30 cellular contexts compared by ENCODE assay signal in the genomic region with DNA sequence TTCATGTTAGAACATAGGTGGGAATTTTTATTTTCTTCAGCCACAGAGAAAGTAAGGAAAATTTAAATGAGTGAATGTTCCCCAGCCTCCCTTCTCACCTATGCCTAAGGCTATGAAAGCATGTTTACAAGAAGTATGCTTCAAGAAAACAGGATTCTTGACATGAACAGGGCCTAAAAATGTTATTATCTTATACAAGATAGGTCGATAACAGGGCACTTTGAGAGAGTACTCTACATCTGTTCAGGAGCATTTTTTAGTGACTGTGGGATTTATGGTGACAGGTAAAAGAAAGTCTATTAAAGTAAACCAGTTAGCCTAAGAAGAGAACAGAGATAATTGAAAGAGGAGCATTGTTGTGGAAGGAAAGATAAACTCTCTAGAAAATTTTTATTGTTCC.
"Had no signal": no experiment of that assay in that cellular context is flagged by ENCODE, and none has a peak within 500 bp of the region (broad histone marks: within the 10 kb centered on the region; RNA-seq: fewer than 3 reads in every experiment).

No MANE protein-coding gene starts in this region.

- DNase-seq: activated CD4-positive, alpha-beta memory T cell treated with anti-CD3 and anti-CD28 coated beads for 36 hours; activated CD4-positive, alpha-beta T cell treated with anti-CD3 and anti-CD28 coated beads for 36 hours; activated CD4-positive, alpha-beta T cell treated with anti-CD3 and anti-CD28 coated beads, Interleukin-2, amount 10 ng/mL, durations not matched to agents 24 days and 14 days; activated CD4-positive, CD25-positive, alpha-beta regulatory T cell; activated CD4-positive, CD25-positive, alpha-beta regulatory T cell treated with anti-CD3 and anti-CD28 coated beads, Interleukin-2, amount 50 U/mL, for 72 hours; activated CD8-positive, alpha-beta memory T cell treated with anti-CD3 and anti-CD28 coated beads, Interleukin-2, amount 10 ng/mL, durations not matched to agents 7 days and 5 days; activated CD8-positive, alpha-beta memory T cell treated with anti-CD3 and anti-CD28 coated beads, Interleukin-2, amount 50 U/mL, for 48 hours; activated CD8-positive, alpha-beta T cell treated with anti-CD3 and anti-CD28 coated beads, Interleukin-2, amount 10 ng/mL, durations not matched to agents 7 days and 5 days; activated effector memory CD4-positive, alpha-beta T cell treated with anti-CD3 and anti-CD28 coated beads, Interleukin-2, amount 50 U/mL, for 16 hours; activated naive CD4-positive, alpha-beta T cell treated with anti-CD3 and anti-CD28 coated beads for 36 hours; activated naive CD8-positive, alpha-beta T cell treated with anti-CD3 and anti-CD28 coated beads for 36 hours; activated naive CD8-positive, alpha-beta T cell treated with anti-CD3 and anti-CD28 coated beads, Interleukin-2, amount 50 U/mL, for 24 hours; activated T-cell treated with anti-CD3 and anti-CD28 coated beads for 4 hours; activated T-cell treated with anti-CD3 and anti-CD28 coated beads, Interleukin-2, amount 50 U/mL, for 24 hours; activated T-cell treated with anti-CD3 and anti-CD28 coated beads, Interleukin-2, amount 50 U/mL, for 72 hours; adrenal gland; amygdala; aorta; body of pancreas; caudate nucleus; cortex of kidney; dermis blood vessel endothelial cell; effector CD4-positive, alpha-beta T cell; effector memory CD8-positive, alpha-beta T cell; esophagus squamous epithelium; foreskin melanocyte; heart right ventricle; T-helper 2 cell had no signal

- H3K9me3 Mint-ChIP-seq: activated CD4-positive, alpha-beta memory T cell treated with anti-CD3 and anti-CD28 coated beads for 36 hours; activated CD4-positive, alpha-beta T cell treated with anti-CD3 and anti-CD28 coated beads, Interleukin-2, amount 10 ng/mL, durations not matched to agents 24 days and 14 days; activated naive CD4-positive, alpha-beta T cell treated with anti-CD3 and anti-CD28 coated beads for 36 hours; activated naive CD4-positive, alpha-beta T cell treated with anti-CD3 and anti-CD28 coated beads, Interleukin-2, amount 50 U/mL, for 24 hours; activated naive CD8-positive, alpha-beta T cell treated with anti-CD3 and anti-CD28 coated beads for 36 hours; activated naive CD8-positive, alpha-beta T cell treated with anti-CD3 and anti-CD28 coated beads, Interleukin-2, amount 50 U/mL, for 24 hours; activated T-cell treated with anti-CD3 and anti-CD28 coated beads, Interleukin-2, amount 50 U/mL, for 24 hours; activated T-cell treated with anti-CD3 and anti-CD28 coated beads, Interleukin-2, amount 50 U/mL, for 72 hours; activated T-helper 17 cell treated with anti-CD3 and anti-CD28 coated beads, Interleukin-2, amount 50 U/mL, for 72 hours; effector memory CD8-positive, alpha-beta T cell had no signal

- H3K27ac Mint-ChIP-seq: activated CD4-positive, alpha-beta memory T cell treated with anti-CD3 and anti-CD28 coated beads for 36 hours; activated CD4-positive, alpha-beta T cell treated with anti-CD3 and anti-CD28 coated beads for 36 hours; activated CD4-positive, alpha-beta T cell treated with anti-CD3 and anti-CD28 coated beads, Interleukin-2, amount 10 ng/mL, durations not matched to agents 24 days and 14 days; activated CD8-positive, alpha-beta memory T cell treated with anti-CD3 and anti-CD28 coated beads, Interleukin-2, amount 10 ng/mL, durations not matched to agents 7 days and 5 days; activated CD8-positive, alpha-beta T cell treated with anti-CD3 and anti-CD28 coated beads, Interleukin-2, amount 10 ng/mL, durations not matched to agents 7 days and 5 days; activated naive CD4-positive, alpha-beta T cell treated with anti-CD3 and anti-CD28 coated beads for 36 hours; activated naive CD4-positive, alpha-beta T cell treated with anti-CD3 and anti-CD28 coated beads, Interleukin-2, amount 50 U/mL, for 24 hours; activated naive CD8-positive, alpha-beta T cell treated with anti-CD3 and anti-CD28 coated beads for 36 hours; activated naive CD8-positive, alpha-beta T cell treated with anti-CD3 and anti-CD28 coated beads, Interleukin-2, amount 50 U/mL, for 24 hours; activated T-cell treated with anti-CD3 and anti-CD28 coated beads, Interleukin-2, amount 50 U/mL, for 24 hours; activated T-cell treated with anti-CD3 and anti-CD28 coated beads, Interleukin-2, amount 50 U/mL, for 72 hours; activated T-helper 17 cell treated with anti-CD3 and anti-CD28 coated beads, Interleukin-2, amount 50 U/mL, for 72 hours; effector memory CD8-positive, alpha-beta T cell had no signal

- H3K4me1 Mint-ChIP-seq: activated CD4-positive, alpha-beta T cell treated with anti-CD3 and anti-CD28 coated beads for 36 hours; activated CD4-positive, alpha-beta T cell treated with anti-CD3 and anti-CD28 coated beads, Interleukin-2, amount 10 ng/mL, durations not matched to agents 24 days and 14 days; activated CD8-positive, alpha-beta memory T cell treated with anti-CD3 and anti-CD28 coated beads, Interleukin-2, amount 10 ng/mL, durations not matched to agents 7 days and 5 days; activated naive CD4-positive, alpha-beta T cell treated with anti-CD3 and anti-CD28 coated beads, Interleukin-2, amount 50 U/mL, for 24 hours; activated naive CD8-positive, alpha-beta T cell treated with anti-CD3 and anti-CD28 coated beads for 36 hours; activated naive CD8-positive, alpha-beta T cell treated with anti-CD3 and anti-CD28 coated beads, Interleukin-2, amount 50 U/mL, for 24 hours; activated T-helper 17 cell treated with anti-CD3 and anti-CD28 coated beads, Interleukin-2, amount 50 U/mL, for 72 hours had no signal

- H3K4me3 Mint-ChIP-seq: activated CD4-positive, alpha-beta memory T cell treated with anti-CD3 and anti-CD28 coated beads for 36 hours; activated CD4-positive, alpha-beta T cell treated with anti-CD3 and anti-CD28 coated beads for 36 hours; activated CD4-positive, alpha-beta T cell treated with anti-CD3 and anti-CD28 coated beads, Interleukin-2, amount 10 ng/mL, durations not matched to agents 24 days and 14 days; activated CD8-positive, alpha-beta memory T cell treated with anti-CD3 and anti-CD28 coated beads, Interleukin-2, amount 10 ng/mL, durations not matched to agents 7 days and 5 days; activated CD8-positive, alpha-beta T cell treated with anti-CD3 and anti-CD28 coated beads, Interleukin-2, amount 10 ng/mL, durations not matched to agents 7 days and 5 days; activated naive CD4-positive, alpha-beta T cell treated with anti-CD3 and anti-CD28 coated beads for 36 hours; activated naive CD4-positive, alpha-beta T cell treated with anti-CD3 and anti-CD28 coated beads, Interleukin-2, amount 50 U/mL, for 24 hours; activated naive CD8-positive, alpha-beta T cell treated with anti-CD3 and anti-CD28 coated beads for 36 hours; activated naive CD8-positive, alpha-beta T cell treated with anti-CD3 and anti-CD28 coated beads, Interleukin-2, amount 50 U/mL, for 24 hours; activated T-cell treated with anti-CD3 and anti-CD28 coated beads, Interleukin-2, amount 50 U/mL, for 24 hours; activated T-cell treated with anti-CD3 and anti-CD28 coated beads, Interleukin-2, amount 50 U/mL, for 72 hours; activated T-helper 17 cell treated with anti-CD3 and anti-CD28 coated beads, Interleukin-2, amount 50 U/mL, for 72 hours; effector memory CD8-positive, alpha-beta T cell had no signal

- H3K36me3 Mint-ChIP-seq: activated CD4-positive, alpha-beta memory T cell treated with anti-CD3 and anti-CD28 coated beads for 36 hours; activated CD8-positive, alpha-beta memory T cell treated with anti-CD3 and anti-CD28 coated beads, Interleukin-2, amount 10 ng/mL, durations not matched to agents 7 days and 5 days; activated naive CD4-positive, alpha-beta T cell treated with anti-CD3 and anti-CD28 coated beads, Interleukin-2, amount 50 U/mL, for 24 hours; activated naive CD8-positive, alpha-beta T cell treated with anti-CD3 and anti-CD28 coated beads for 36 hours had no signal

- H3K27me3 Mint-ChIP-seq: activated CD4-positive, alpha-beta memory T cell treated with anti-CD3 and anti-CD28 coated beads for 36 hours; activated CD4-positive, alpha-beta T cell treated with anti-CD3 and anti-CD28 coated beads for 36 hours; activated CD4-positive, alpha-beta T cell treated with anti-CD3 and anti-CD28 coated beads, Interleukin-2, amount 10 ng/mL, durations not matched to agents 24 days and 14 days; activated CD8-positive, alpha-beta memory T cell treated with anti-CD3 and anti-CD28 coated beads, Interleukin-2, amount 10 ng/mL, durations not matched to agents 7 days and 5 days; activated naive CD4-positive, alpha-beta T cell treated with anti-CD3 and anti-CD28 coated beads, Interleukin-2, amount 50 U/mL, for 24 hours; activated naive CD8-positive, alpha-beta T cell treated with anti-CD3 and anti-CD28 coated beads for 36 hours; activated naive CD8-positive, alpha-beta T cell treated with anti-CD3 and anti-CD28 coated beads, Interleukin-2, amount 50 U/mL, for 24 hours; activated T-cell treated with anti-CD3 and anti-CD28 coated beads, Interleukin-2, amount 50 U/mL, for 24 hours; activated T-helper 17 cell treated with anti-CD3 and anti-CD28 coated beads, Interleukin-2, amount 50 U/mL, for 72 hours; effector memory CD8-positive, alpha-beta T cell had no signal
